11 cellular contexts compared by ENCODE assay signal in genomic region chr3:99970198-99970597, GRCh38.
DNase-seq lines count a peak whose midpoint lies in the region; ATAC-seq and TF ChIP-seq lines count a peak whose summit lies in the region.
"Had no signal": no experiment of that assay in that cellular context is flagged by ENCODE, and none has a peak within 500 bp of the region (broad histone marks: within the 10 kb centered on the region; RNA-seq: fewer than 3 reads in every experiment).

No MANE protein-coding gene starts in this region.

- no peak for DNase-seq in D341Med (ENCODE audit: low spot score)
- DNase-seq in foreskin keratinocyte: no peak
- no peak for DNase-seq in EL
- no peak for DNase-seq in NCI-H1436 treated with DMSO at 0.1 percent for 48 hours (lab: John Stamatoyannopoulos, UW)
- DNase-seq: islet precursor cell had no signal

- H3K4me1 ChIP-seq in Loucy (ENCODE audit: insufficient read depth, low read length, poor library complexity, severe bottlenecking) (peaks cover 13% of the 10 kb centered on the region), foreskin keratinocyte (peaks cover 24% of the 10 kb centered on the region)
- H3K4me1 ChIP-seq: BLaER1 had no signal

- H4K20me1 ChIP-seq in Loucy (ENCODE audit: insufficient read depth, low read length, poor library complexity, severe bottlenecking): no peaks in the 10 kb centered on the region

- TF ChIP-seq CTCF in Loucy (conservative IDR thresholded peaks at IDR 0.05; ENCODE audit: low read length) (no peak), foreskin keratinocyte (conservative IDR thresholded peaks at IDR 0.05) (no peak)

- H3K9ac ChIP-seq in Loucy (ENCODE audit: low read depth, low read length, poor library complexity, severe bottlenecking): no peak overlapping the region
- H3K9ac ChIP-seq: BLaER1 had no signal

- H3F3A ChIP-seq in Loucy (ENCODE audit: low read depth): no peaks in the 10 kb centered on the region

- peak; percentile 94 for ATAC-seq in GM18511 (IDR thresholded peaks at IDR 0.05; ENCODE audit: unreplicated experiment)
- peak; percentile 93 for ATAC-seq in GM21360 (IDR thresholded peaks at IDR 0.05; ENCODE audit: unreplicated experiment)
- ATAC-seq in HG02970 (IDR thresholded peaks at IDR 0.05; ENCODE audit: low FRiP score, unreplicated experiment): peak; percentile 72
- ATAC-seq in foreskin keratinocyte: no peak

- H3K27ac ChIP-seq in foreskin keratinocyte: no peak overlapping the region
- H3K27ac ChIP-seq: BLaER1 had no signal

- H3K4me2 ChIP-seq in Loucy (ENCODE audit: low read depth, low read length, poor library complexity, severe bottlenecking): peak overlapping the region; percentile 27
- H3K4me2 ChIP-seq: BLaER1 had no signal

- no peaks in the 10 kb centered on the region for H3K36me3 ChIP-seq in Loucy (ENCODE audit: insufficient read depth, low read length)
- H3K36me3 ChIP-seq: esophagus muscularis mucosa had no signal

- no peak overlapping the region for H3K4me3 ChIP-seq in Loucy (ENCODE audit: low read length, poor library complexity, severe bottlenecking)
- H3K4me3 ChIP-seq: BLaER1, esophagus muscularis mucosa had no signal

- no peaks in the 10 kb centered on the region for H3K9me2 ChIP-seq in Loucy (replicated peaks; ENCODE audit: low read depth, low read length)

- H3K27me3 ChIP-seq in Loucy (ENCODE audit: insufficient read depth, low read length, poor library complexity, severe bottlenecking) (no peaks in the 10 kb centered on the region), foreskin keratinocyte (no peaks in the 10 kb centered on the region)
- H3K27me3 ChIP-seq: BLaER1, esophagus muscularis mucosa had no signal

- no peaks in the 10 kb centered on the region for H3K9me3 ChIP-seq in Loucy (ENCODE audit: insufficient read depth, low read depth, low read length)
- H3K9me3 ChIP-seq: BLaER1, esophagus muscularis mucosa had no signal

- no peaks in the 10 kb centered on the region for H3K79me2 ChIP-seq in Loucy (ENCODE audit: insufficient read depth, low read length)

- no peak overlapping the region for H2AFZ ChIP-seq in Loucy (ENCODE audit: low read length)
